Comparison of ENCODE assay signal across 9 cellular contexts in the genomic region with DNA sequence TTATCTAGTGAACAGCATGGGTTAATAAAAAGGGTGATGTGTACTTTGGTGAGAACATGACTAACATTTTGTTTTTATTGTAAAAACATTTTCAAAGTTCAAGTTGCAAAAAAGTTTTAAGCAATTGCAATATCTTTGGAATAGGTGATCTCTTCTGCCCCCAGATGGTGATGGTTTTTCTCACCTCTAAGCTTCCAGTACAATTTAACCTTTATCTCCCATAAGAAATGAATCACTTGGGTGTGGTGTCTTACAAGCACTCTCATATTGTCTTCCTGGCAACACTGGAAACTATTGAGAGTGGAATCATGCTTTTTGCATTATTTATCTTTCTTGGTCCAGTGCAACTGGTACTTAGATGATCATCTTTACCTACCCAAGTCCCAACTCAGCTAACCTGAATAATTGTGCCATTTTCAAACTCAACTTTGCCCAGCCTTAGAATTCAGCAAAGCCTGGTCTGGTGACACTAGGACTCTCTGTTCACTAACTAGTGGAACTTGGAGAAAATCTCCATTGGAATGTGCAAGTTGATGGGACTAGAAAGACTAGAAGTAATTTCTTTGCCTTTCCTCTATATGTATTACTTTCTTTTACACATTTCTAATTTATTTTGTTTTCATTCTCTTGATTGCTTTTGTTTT.
DNase-seq lines count a peak whose midpoint lies in the region; ATAC-seq, FAIRE-seq and TF ChIP-seq lines count a peak whose summit lies in the region.
"Had no signal": no experiment of that assay in that cellular context is flagged by ENCODE, and none has a peak within 500 bp of the region (broad histone marks: within the 10 kb centered on the region; RNA-seq: fewer than 3 reads in every experiment).

No MANE protein-coding gene starts in this region.

- no peak overlapping the region for H3K4me3 Mint-ChIP-seq in glutamatergic neuron (ENCODE audit: unreplicated experiment)

- peak; percentile 63 for FAIRE-seq in kidney (lab: Jason Lieb, UNC)
- FAIRE-seq: pancreas had no signal

- H3K27me3 ChIP-seq in WERI-Rb-1 (ENCODE audit: insufficient read depth, low read depth, severe bottlenecking) (no peaks in the 10 kb centered on the region), vagina (no peaks in the 10 kb centered on the region)
- H3K27me3 ChIP-seq: pancreas had no signal

- no peak overlapping the region for H3K27ac ChIP-seq in WERI-Rb-1
- H3K27ac ChIP-seq in kidney (ENCODE audit: low read depth in 2 of 2, low read length in 2 of 2), result no peak overlapping the region
- no peak overlapping the region for H3K27ac ChIP-seq in vagina
- H3K27ac ChIP-seq: pancreas had no signal

- H3K9me3 ChIP-seq in WERI-Rb-1 (ENCODE audit: severe bottlenecking) (no peaks in the 10 kb centered on the region), kidney (ENCODE audit: control insufficient read depth in 1 of 2, low read length in 2 of 2) (no peaks in the 10 kb centered on the region), vagina (no peaks in the 10 kb centered on the region)
- H3K9me3 ChIP-seq: pancreas had no signal

- no peak for ATAC-seq in GM21423 (IDR thresholded peaks at IDR 0.05; ENCODE audit: unreplicated experiment)

- intact Hi-C loops in kidney (cut with DNase I), result no loop called here
- intact Hi-C loops in vagina (cut with DNase I), result no loop called here

- DNase-seq in AML-193 (lab: John Stamatoyannopoulos, UW) (peak; percentile 0 to 5), HS-5 (ENCODE audit: low read depth) (peak; percentile 61), WERI-Rb-1 (no peak), kidney (no peak), COLO668 (lab: John Stamatoyannopoulos, UW; ENCODE audit: unreplicated experiment) (no peak), glutamatergic neuron (no peak), vagina (ENCODE audit: extremely low spot score in 2 of 2) (no peak)
- DNase-seq: pancreas had no signal

- H3K4me1 ChIP-seq in kidney (ENCODE audit: control insufficient read depth in 1 of 2, insufficient read depth in 1 of 2, low read depth in 1 of 2, low read length in 2 of 2) (no peaks in the 10 kb centered on the region), vagina (no peaks in the 10 kb centered on the region)
- H3K4me1 ChIP-seq: pancreas had no signal

- no peak overlapping the region for H3K9ac ChIP-seq in kidney (ENCODE audit: low read length in 2 of 2)

- no peaks in the 10 kb centered on the region for H3K9me3 Mint-ChIP-seq in glutamatergic neuron (ENCODE audit: unreplicated experiment)

- H3K27ac Mint-ChIP-seq in glutamatergic neuron (ENCODE audit: unreplicated experiment), result no peak overlapping the region

- 0 out of 2 replicates have a peak, but pooled peaks have one; percentile 2 for TF ChIP-seq CTCF in WERI-Rb-1 (IDR thresholded peaks at IDR 0.05; ENCODE audit: low read depth, low read length)
- TF ChIP-seq CTCF in kidney (IDR thresholded peaks at IDR 0.05; ENCODE audit: borderline replicate concordance, extremely low read depth, insufficient read depth), result no peak
- TF ChIP-seq CTCF in glutamatergic neuron (IDR thresholded peaks at IDR 0.05; ENCODE audit: partially characterized antibody, unreplicated experiment), result no peak
- no peak for TF ChIP-seq CTCF in vagina (IDR thresholded peaks at IDR 0.05)

- no peaks in the 10 kb centered on the region for H3K27me3 Mint-ChIP-seq in glutamatergic neuron (ENCODE audit: unreplicated experiment)

- H3K36me3 Mint-ChIP-seq in glutamatergic neuron (ENCODE audit: unreplicated experiment), result no peaks in the 10 kb centered on the region

- H3K4me3 ChIP-seq in WERI-Rb-1 (ENCODE audit: low read depth, low read length), result no peak overlapping the region
- no peak overlapping the region for H3K4me3 ChIP-seq in kidney (ENCODE audit: low read length in 2 of 2)
- H3K4me3 ChIP-seq in vagina, result no peak overlapping the region
- H3K4me3 ChIP-seq: pancreas had no signal

- peaks cover 9% of the 10 kb centered on the region for H3K4me1 Mint-ChIP-seq in glutamatergic neuron (ENCODE audit: low read depth, unreplicated experiment)

- H3K36me3 ChIP-seq in WERI-Rb-1 (no peaks in the 10 kb centered on the region), kidney (ENCODE audit: control insufficient read depth in 1 of 2, insufficient read depth in 2 of 2, low read length in 2 of 2) (no peaks in the 10 kb centered on the region), vagina (no peaks in the 10 kb centered on the region)
- H3K36me3 ChIP-seq: pancreas had no signal

- no peak for TF ChIP-seq POLR2A in vagina (IDR thresholded peaks at IDR 0.05)

Comparison
In these comparisons a context has a peak if more than half of its experiments do, and no peak if none do; other contexts are left out.
1. DNase-seq: peak in AML-193 (2 of 2) and HS-5 (single experiment); none in WERI-Rb-1 (single experiment), kidney (single experiment), COLO668 (single experiment), glutamatergic neuron (single experiment) and vagina (0 of 2).